ENCODE assay signal across 12 cellular contexts in the genomic region with DNA sequence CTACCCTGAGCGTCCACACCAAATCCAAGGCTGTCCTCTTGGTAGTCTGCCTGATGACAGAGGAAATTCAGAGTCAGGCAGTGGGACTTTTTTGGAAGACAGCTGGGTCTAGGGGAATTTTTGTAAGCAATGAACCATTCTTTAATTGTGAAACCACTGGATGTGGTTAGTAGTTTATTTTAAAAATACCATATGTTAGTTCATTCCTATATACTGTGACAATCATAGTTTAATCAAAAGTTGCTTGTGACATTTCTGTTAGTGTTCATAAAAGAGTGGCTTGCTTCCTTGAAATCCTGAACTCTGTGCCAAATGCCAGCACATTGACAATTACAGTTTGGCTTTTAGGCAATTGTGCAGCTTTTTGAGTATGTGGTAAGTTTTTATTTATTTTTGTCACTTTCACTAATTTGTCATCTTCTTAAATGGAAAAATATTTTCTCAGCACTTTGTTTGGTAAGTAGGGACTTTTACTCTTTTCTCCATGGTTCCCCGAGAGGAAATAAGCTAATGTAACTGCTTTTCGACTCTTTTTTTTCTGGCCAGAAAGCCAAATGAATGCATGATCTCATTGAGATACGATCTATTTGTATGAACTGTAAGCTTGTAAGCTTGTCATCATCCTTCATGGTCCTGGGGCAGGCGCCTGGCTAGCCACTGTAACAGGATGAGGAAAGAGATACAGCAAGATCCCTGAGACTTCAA.
A peak's percentile ranks its signal among the peaks of the same experiment; 100 is the strongest.
DNase-seq lines count a peak whose midpoint lies in the region; ATAC-seq and TF ChIP-seq lines count a peak whose summit lies in the region.
"Had no signal": no experiment of that assay in that cellular context is flagged by ENCODE, and none has a peak within 500 bp of the region (broad histone marks: within the 10 kb centered on the region; RNA-seq: fewer than 3 reads in every experiment).

No MANE protein-coding gene starts in this region.

- no peak overlapping the region for H3K4me3 ChIP-seq in fibroblast of the aortic adventitia (ENCODE audit: low read depth, low read length)
- no peak overlapping the region for H3K4me3 ChIP-seq in upper lobe of right lung
- H3K4me3 ChIP-seq: cardiac muscle cell, heart right ventricle, K562 had no signal

- H3K27ac ChIP-seq in upper lobe of right lung (no peak overlapping the region), foreskin keratinocyte (no peak overlapping the region)
- H3K27ac ChIP-seq: cardiac muscle cell had no signal

- TF ChIP-seq CTCF in fibroblast of the aortic adventitia (IDR thresholded peaks at IDR 0.05; ENCODE audit: insufficient read depth, low read length) (no peak), upper lobe of right lung (IDR thresholded peaks at IDR 0.05) (no peak), foreskin keratinocyte (conservative IDR thresholded peaks at IDR 0.05) (no peak)

- H3K27me3 ChIP-seq in upper lobe of right lung (no peaks in the 10 kb centered on the region), foreskin keratinocyte (no peaks in the 10 kb centered on the region)
- H3K27me3 ChIP-seq: cardiac muscle cell, heart right ventricle had no signal

- no peaks in the 10 kb centered on the region for H3K36me3 ChIP-seq in upper lobe of right lung
- H3K36me3 ChIP-seq: cardiac muscle cell, heart right ventricle had no signal

- intact Hi-C loops in Right ventricle myocardium inferior (cut with DNase I) (no loop called here), cardiac septum (cut with DNase I) (no loop called here), upper lobe of right lung (cut with DNase I) (no loop called here)

- ATAC-seq in Right ventricle myocardium inferior, result peak; percentile 64
- peak; percentile 38 for ATAC-seq in HG03342 (IDR thresholded peaks at IDR 0.05; ENCODE audit: unreplicated experiment)
- peak; percentile 46 for ATAC-seq in upper lobe of right lung
- no peak for ATAC-seq in foreskin keratinocyte
- ATAC-seq: K562 had no signal

- peaks cover 16% of the 10 kb centered on the region for H3K4me1 ChIP-seq in upper lobe of right lung
- H3K4me1 ChIP-seq in foreskin keratinocyte, result no peaks in the 10 kb centered on the region

- no peaks in the 10 kb centered on the region for H3K9me3 ChIP-seq in upper lobe of right lung
- H3K9me3 ChIP-seq: heart right ventricle had no signal

- DNase-seq in Right ventricle myocardium inferior (ENCODE audit: missing footprints) (no peak), cardiac septum (ENCODE audit: low spot score) (no peak), fibroblast of the aortic adventitia (ENCODE audit: low read depth) (peak; percentile 74), upper lobe of right lung (no peak), NCI-H69 (lab: John Stamatoyannopoulos, UW) (no peak), G401 (ENCODE audit: low spot score) (no peak), foreskin keratinocyte (no peak)
- DNase-seq: heart right ventricle, NCI-H226 had no signal

- in situ Hi-C loops in G401 (cut with HindIII; ENCODE audit: low sequenced_read_pairs), result no loop called here
